ENCODE assay signal across 9 cellular contexts in the genomic region with DNA sequence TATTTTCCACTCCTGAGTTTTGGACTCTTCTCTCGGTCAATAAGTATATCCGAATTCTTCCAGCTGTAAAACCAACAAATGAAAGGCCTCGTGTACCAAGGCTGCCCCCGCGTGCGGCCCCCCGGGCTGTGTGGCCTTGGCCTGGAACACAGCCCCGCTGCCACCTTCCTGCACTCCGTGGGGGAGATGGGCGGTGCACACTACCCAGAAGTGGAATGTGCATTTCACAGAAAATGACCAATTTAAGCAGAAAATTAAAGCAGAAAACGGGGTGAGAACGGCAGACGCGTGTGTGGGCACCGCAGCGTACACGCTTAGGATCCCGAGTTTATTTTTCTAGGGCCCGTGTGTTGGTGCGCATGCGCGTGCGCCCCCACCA. TPM values are rescaled to one million over a fixed set of nuclear protein-coding genes. Genes with fewer than 3 reads are reported as not detected.
A peak's percentile ranks its signal among the peaks of the same experiment; 100 is the strongest.
DNase-seq lines count a peak whose midpoint lies in the region; ATAC-seq and TF ChIP-seq lines count a peak whose summit lies in the region.
"Had no signal": no experiment of that assay in that cellular context is flagged by ENCODE, and none has a peak within 500 bp of the region (broad histone marks: within the 10 kb centered on the region; RNA-seq: fewer than 3 reads in every experiment).

No MANE protein-coding gene starts in this region.

- H3K4me3 ChIP-seq in CD8-positive, alpha-beta memory T cell (ENCODE audit: low read length): no peak overlapping the region
- H3K4me3 ChIP-seq in left lung (peak overlapping the region; percentile 31 to 41), skeletal muscle tissue (ENCODE audit: low read length in 3 of 3) (peak overlapping the region in 2 of 3 donors; percentile 64 to 76)
- H3K4me3 ChIP-seq: lung had no signal

- peaks cover 10 to 28% of the 10 kb centered on the region in 2 donors for H3K27me3 Mint-ChIP-seq in CD8-positive, alpha-beta memory T cell
- peaks cover 24% of the 10 kb centered on the region for H3K27me3 Mint-ChIP-seq in activated naive CD8-positive, alpha-beta T cell treated with anti-CD3 and anti-CD28 coated beads, Interleukin-2, amount 10 ng/mL, durations not matched to agents 7 days and 5 days

- DNase-seq in CD8-positive, alpha-beta memory T cell: no peak
- DNase-seq in activated naive CD8-positive, alpha-beta T cell treated with anti-CD3 and anti-CD28 coated beads, Interleukin-2, amount 10 ng/mL, durations not matched to agents 7 days and 5 days: no peak
- no peak for DNase-seq in left lung
- DNase-seq in NCI-H2081 treated with DMSO at 0.1 percent for 48 hours (lab: John Stamatoyannopoulos, UW): no peak
- DNase-seq in NOMO-1 treated with DMSO at 0.1 percent for 48 hours (lab: John Stamatoyannopoulos, UW; ENCODE audit: unreplicated experiment): no peak
- no peak for DNase-seq in COLO668 (lab: John Stamatoyannopoulos, UW; ENCODE audit: unreplicated experiment)

- H3K4me3 Mint-ChIP-seq in CD8-positive, alpha-beta memory T cell: peak overlapping the region in 4 of 7 donors; percentile 55 to 75 (median 64)
- peak overlapping the region; percentile 85 for H3K4me3 Mint-ChIP-seq in activated naive CD8-positive, alpha-beta T cell treated with anti-CD3 and anti-CD28 coated beads, Interleukin-2, amount 10 ng/mL, durations not matched to agents 7 days and 5 days

- H3K27ac Mint-ChIP-seq in CD8-positive, alpha-beta memory T cell: no peak overlapping the region
- no peak overlapping the region for H3K27ac Mint-ChIP-seq in activated naive CD8-positive, alpha-beta T cell treated with anti-CD3 and anti-CD28 coated beads, Interleukin-2, amount 10 ng/mL, durations not matched to agents 7 days and 5 days

- H3K27ac ChIP-seq in CD8-positive, alpha-beta memory T cell (ENCODE audit: low read depth, low read length): no peak overlapping the region
- H3K27ac ChIP-seq in left lung (peak overlapping the region; percentile 44 to 63), skeletal muscle tissue (ENCODE audit: low read depth, low read length) (no peak overlapping the region)

- H3K9ac ChIP-seq in skeletal muscle tissue (ENCODE audit: low read depth in 1 of 3, low read length in 3 of 3): no peak overlapping the region

- no peaks in the 10 kb centered on the region for H3K4me1 ChIP-seq in CD8-positive, alpha-beta memory T cell (ENCODE audit: insufficient read depth, low read length)
- peaks cover 0 to 26% of the 10 kb centered on the region in 2 donors for H3K4me1 ChIP-seq in left lung
- H3K4me1 ChIP-seq in skeletal muscle tissue (ENCODE audit: control insufficient read depth in 3 of 3, insufficient read depth in 3 of 3, low read length in 3 of 3): peaks cover 10 to 22% (median 14%) of the 10 kb centered on the region in 3 donors

- peaks cover 6% of the 10 kb centered on the region for H3K27me3 ChIP-seq in CD8-positive, alpha-beta memory T cell (ENCODE audit: insufficient read depth, low read length, poor library complexity, severe bottlenecking)
- H3K27me3 ChIP-seq in left lung: peaks cover 0 to 25% of the 10 kb centered on the region in 2 donors
- H3K27me3 ChIP-seq in skeletal muscle tissue (ENCODE audit: control insufficient read depth in 3 of 3, insufficient read depth in 3 of 3, low read length in 3 of 3): peaks cover 8 to 37% (median 34%) of the 10 kb centered on the region in 3 donors

- H3K9me3 ChIP-seq in CD8-positive, alpha-beta memory T cell (ENCODE audit: low read length): no peaks in the 10 kb centered on the region
- no peaks in the 10 kb centered on the region for H3K9me3 ChIP-seq in left lung
- no peaks in the 10 kb centered on the region for H3K9me3 ChIP-seq in skeletal muscle tissue (ENCODE audit: control insufficient read depth in 3 of 3, low read length in 3 of 3)

- no peak for TF ChIP-seq CTCF in left lung (IDR thresholded peaks at IDR 0.05)

- intact Hi-C loops in left lung (cut with DNase I): no loop called here

- CTCF ChIA-PET in CD8-positive, alpha-beta memory T cell (lab: Charles Lee): no interaction called here

- POLR2A ChIA-PET in CD8-positive, alpha-beta memory T cell (lab: Charles Lee): no interaction called here
- POLR2A ChIA-PET in activated naive CD8-positive, alpha-beta T cell treated with anti-CD3 and anti-CD28 coated beads, Interleukin-2, amount 10 ng/mL, durations not matched to agents 7 days and 5 days (lab: Charles Lee): interaction anchor here (0.5 kb wide), 1 partner anchor 1319 kb away, joined by 3 read pairs; the partner anchor contains the start of gene TSHZ1

- H3K36me3 ChIP-seq in CD8-positive, alpha-beta memory T cell (ENCODE audit: insufficient read depth, low read length): no peaks in the 10 kb centered on the region
- H3K36me3 ChIP-seq in left lung (no peaks in the 10 kb centered on the region), skeletal muscle tissue (ENCODE audit: control insufficient read depth in 3 of 3, insufficient read depth in 3 of 3, low read length in 3 of 3) (no peaks in the 10 kb centered on the region)

- ATAC-seq in activated naive CD8-positive, alpha-beta T cell treated with anti-CD3 and anti-CD28 coated beads, Interleukin-2, amount 10 ng/mL, durations not matched to agents 7 days and 5 days (ENCODE audit: low read depth): no peak
- no peak for ATAC-seq in left lung
- ATAC-seq in HG02981 (IDR thresholded peaks at IDR 0.05; ENCODE audit: unreplicated experiment): no peak

- peaks cover 11 to 13% (median 11%) of the 10 kb centered on the region in 3 donors for H3K4me1 Mint-ChIP-seq in CD8-positive, alpha-beta memory T cell
- H3K4me1 Mint-ChIP-seq in activated naive CD8-positive, alpha-beta T cell treated with anti-CD3 and anti-CD28 coated beads, Interleukin-2, amount 10 ng/mL, durations not matched to agents 7 days and 5 days: peaks cover 12% of the 10 kb centered on the region

- H3K36me3 Mint-ChIP-seq in CD8-positive, alpha-beta memory T cell: no peaks in the 10 kb centered on the region
- H3K36me3 Mint-ChIP-seq in activated naive CD8-positive, alpha-beta T cell treated with anti-CD3 and anti-CD28 coated beads, Interleukin-2, amount 10 ng/mL, durations not matched to agents 7 days and 5 days: no peaks in the 10 kb centered on the region

- H3K9me3 Mint-ChIP-seq in CD8-positive, alpha-beta memory T cell: peaks cover 0 to 3% (median 0%) of the 10 kb centered on the region in 5 donors
- no peaks in the 10 kb centered on the region for H3K9me3 Mint-ChIP-seq in activated naive CD8-positive, alpha-beta T cell treated with anti-CD3 and anti-CD28 coated beads, Interleukin-2, amount 10 ng/mL, durations not matched to agents 7 days and 5 days

RNA-seq across cellular contexts. Expression of gene ZNF516, which starts 34.4 kb away (rescaled TPM):
- total RNA-seq in CD8-positive, alpha-beta memory T cell: 1 to 10 TPM; 1.3 to 1.6 TPM
- polyA plus RNA-seq in CD8-positive, alpha-beta memory T cell: 1.9 TPM
- total RNA-seq in activated naive CD8-positive, alpha-beta T cell treated with anti-CD3 and anti-CD28 coated beads, Interleukin-2, amount 10 ng/mL, durations not matched to agents 7 days and 5 days: 1 to 10 TPM; 6.9 to 8.0 TPM
- total RNA-seq in left lung (10 to 100 TPM; 33.9 to 40.6 TPM), skeletal muscle tissue (33.9 TPM)

Comparison
In these comparisons a context has a peak if more than half of its experiments do, and no peak if none do; other contexts are left out.
1. H3K27ac ChIP-seq: peak in left lung (2 of 2); none in CD8-positive, alpha-beta memory T cell (single experiment) and skeletal muscle tissue (single experiment).